28 cellular contexts compared by ENCODE assay signal in the genomic region with DNA sequence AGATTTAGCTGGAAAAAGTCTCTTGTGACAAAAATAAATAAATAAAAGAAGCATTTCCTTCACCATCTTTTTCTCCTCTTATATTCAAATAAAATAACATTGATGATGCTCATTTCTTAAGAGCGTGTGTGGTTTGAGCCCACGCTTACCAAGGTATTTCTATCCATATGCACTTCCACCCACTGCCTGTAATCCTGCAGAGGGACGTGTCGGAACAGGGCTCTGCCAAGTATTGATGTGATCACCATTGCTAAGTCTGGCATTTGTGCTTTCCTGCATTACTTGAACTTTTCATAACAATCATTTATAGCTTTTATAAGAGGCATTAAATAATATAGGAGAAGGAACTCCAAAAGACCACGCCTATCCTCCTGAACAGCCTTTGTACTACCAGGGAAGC.
"Had no signal": no experiment of that assay in that cellular context is flagged by ENCODE, and none has a peak within 500 bp of the region (broad histone marks: within the 10 kb centered on the region; RNA-seq: fewer than 3 reads in every experiment).

No MANE protein-coding gene starts in this region.

- H3K79me2 ChIP-seq: parathyroid adenoma had no signal

- ATAC-seq: psoas muscle; right cardiac atrium; right lobe of liver; stimulated activated effector memory CD8-positive, alpha-beta T cell treated with anti-CD3 and anti-CD28 coated beads, Interleukin-12 subunit alpha, Interleukin-12 subunit beta, amount 100 ng/mL, for 72 hours; stimulated activated naive B cell treated with anti-CD40 and anti-IgM and Interleukin-4, amounts not matched to agents 10 μg/mL and 1 μg/mL and 100 μg/mL, for 72 hours had no signal

- H3K4me3 ChIP-seq: ovary, psoas muscle, right lobe of liver, sigmoid colon, stomach, thoracic aorta, thyroid gland, tibial nerve, upper lobe of left lung, vagina had no signal

- H3K4me3 Mint-ChIP-seq: natural killer cell treated with Interleukin-12 subunit alpha and Interleukin-12 subunit beta and Interleukin-15 and Interleukin-18, amount 100 ng/mL, for 72 hours; nephron progenitor cell; neural crest cell; stimulated activated effector memory CD8-positive, alpha-beta T cell treated with anti-CD3 and anti-CD28 coated beads, Interleukin-12 subunit alpha, Interleukin-12 subunit beta, amount 100 ng/mL, for 72 hours; stimulated activated naive B cell treated with anti-CD40 and anti-IgM and Interleukin-4, amounts not matched to agents 10 μg/mL and 1 μg/mL and 100 μg/mL, for 72 hours; stimulated activated naive CD8-positive, alpha-beta T cell treated with anti-CD3 and anti-CD28 coated beads, Interleukin-15, Interleukin-2, amounts not matched to agents 100 ng/mL and 50 ng/mL, for 24 hours had no signal

- H3K4me1 Mint-ChIP-seq: stimulated activated effector memory CD8-positive, alpha-beta T cell treated with anti-CD3 and anti-CD28 coated beads, Interleukin-12 subunit alpha, Interleukin-12 subunit beta, amount 100 ng/mL, for 72 hours; stimulated activated naive B cell treated with anti-CD40 and anti-IgM and Interleukin-4, amounts not matched to agents 10 μg/mL and 1 μg/mL and 100 μg/mL, for 72 hours had no signal

- H3K9me3 ChIP-seq: neutrophil, ovary, psoas muscle, right lobe of liver, stomach, thoracic aorta, thyroid gland, upper lobe of left lung, vagina had no signal

- H2AFZ ChIP-seq: parathyroid adenoma had no signal

- H3K27me3 ChIP-seq: neutrophil, ovary, right lobe of liver, thyroid gland, tibial nerve, upper lobe of left lung, vagina had no signal

- H3K36me3 Mint-ChIP-seq: natural killer cell treated with Interleukin-12 subunit alpha and Interleukin-12 subunit beta and Interleukin-15 and Interleukin-18, amount 100 ng/mL, for 72 hours; stimulated activated effector memory CD8-positive, alpha-beta T cell treated with anti-CD3 and anti-CD28 coated beads, Interleukin-12 subunit alpha, Interleukin-12 subunit beta, amount 100 ng/mL, for 72 hours; stimulated activated naive B cell treated with anti-CD40 and anti-IgM and Interleukin-4, amounts not matched to agents 10 μg/mL and 1 μg/mL and 100 μg/mL, for 72 hours had no signal

- H3K4me1 ChIP-seq: parathyroid adenoma, psoas muscle had no signal

- H3K27ac ChIP-seq: neutrophil, ovary, parathyroid adenoma, psoas muscle, right lobe of liver, sigmoid colon, stomach, thoracic aorta, thyroid gland, tibial nerve, upper lobe of left lung, vagina had no signal

- H3K9me3 Mint-ChIP-seq: natural killer cell treated with Interleukin-12 subunit alpha and Interleukin-12 subunit beta and Interleukin-15 and Interleukin-18, amount 100 ng/mL, for 72 hours; neural crest cell; stimulated activated effector memory CD8-positive, alpha-beta T cell treated with anti-CD3 and anti-CD28 coated beads, Interleukin-12 subunit alpha, Interleukin-12 subunit beta, amount 100 ng/mL, for 72 hours; stimulated activated naive CD8-positive, alpha-beta T cell treated with anti-CD3 and anti-CD28 coated beads, Interleukin-15, Interleukin-2, amounts not matched to agents 100 ng/mL and 50 ng/mL, for 24 hours had no signal

- H3K9ac ChIP-seq: parathyroid adenoma had no signal

- H3K27me3 Mint-ChIP-seq: progenitor cell of endocrine pancreas had no signal

- DNase-seq: nephron progenitor cell; nucleus accumbens; ovary; psoas muscle; right cardiac atrium; right lobe of liver; sigmoid colon; small intestine; stimulated activated CD4-positive, alpha-beta T cell treated with anti-CD3 and anti-CD28 coated beads, Interleukin-15, amount 100 ng/mL, for 24 hours; stimulated activated CD4-positive, alpha-beta T cell treated with anti-CD3 and anti-CD28 coated beads, Interleukin-2, amount 100 ng/mL, for 24 hours; stimulated activated CD4-positive, alpha-beta T cell treated with anti-CD3 and anti-CD28 coated beads, Interleukin-2, amount 100 ng/mL, for 48 hours; stimulated activated CD4-positive, alpha-beta T cell treated with anti-CD3 and anti-CD28 coated beads, Interleukin-4, amount 100 ng/mL, for 24 hours; stimulated activated naive B cell treated with anti-CD40 and anti-IgM and Interleukin-4, amounts not matched to agents 10 μg/mL and 1 μg/mL and 100 μg/mL, for 72 hours; stimulated activated naive CD4-positive, alpha-beta T cell treated with Interleukin-2 at 50 U/mL for 16 hours; stomach; thyroid gland; trophoblast cell had no signal

- H3K27ac Mint-ChIP-seq: natural killer cell treated with Interleukin-12 subunit alpha and Interleukin-12 subunit beta and Interleukin-15 and Interleukin-18, amount 100 ng/mL, for 72 hours; nephron progenitor cell; progenitor cell of endocrine pancreas; stimulated activated effector memory CD8-positive, alpha-beta T cell treated with anti-CD3 and anti-CD28 coated beads, Interleukin-12 subunit alpha, Interleukin-12 subunit beta, amount 100 ng/mL, for 72 hours; stimulated activated naive B cell treated with anti-CD40 and anti-IgM and Interleukin-4, amounts not matched to agents 10 μg/mL and 1 μg/mL and 100 μg/mL, for 72 hours; stimulated activated naive CD8-positive, alpha-beta T cell treated with anti-CD3 and anti-CD28 coated beads, Interleukin-15, Interleukin-2, amounts not matched to agents 100 ng/mL and 50 ng/mL, for 24 hours had no signal

- H3K36me3 ChIP-seq: neutrophil, ovary, right lobe of liver, sigmoid colon, thoracic aorta, thyroid gland, tibial nerve, upper lobe of left lung, vagina had no signal
